In genomic region chr4:113383111-113383785, GRCh38 we compare ENCODE assay signal across 12 cellular contexts.
A peak's percentile ranks its signal among the peaks of the same experiment; 100 is the strongest.
DNase-seq lines count a peak whose midpoint lies in the region; ATAC-seq and TF ChIP-seq lines count a peak whose summit lies in the region.
"Had no signal": no experiment of that assay in that cellular context is flagged by ENCODE, and none has a peak within 500 bp of the region (broad histone marks: within the 10 kb centered on the region; RNA-seq: fewer than 3 reads in every experiment).

No MANE protein-coding gene starts in this region.

- ATAC-seq in upper lobe of right lung (no peak), GM18870 (IDR thresholded peaks at IDR 0.05; ENCODE audit: unreplicated experiment) (no peak), HG02623 (IDR thresholded peaks at IDR 0.05; ENCODE audit: unreplicated experiment) (no peak), HG03025 (IDR thresholded peaks at IDR 0.05; ENCODE audit: low FRiP score, unreplicated experiment) (no peak)

- H3K36me3 ChIP-seq in upper lobe of right lung (no peaks in the 10 kb centered on the region), Karpas-422 (ENCODE audit: insufficient read depth, low read length) (no peaks in the 10 kb centered on the region)

- H3K27me3 ChIP-seq in upper lobe of right lung: no peaks in the 10 kb centered on the region
- H3K27me3 ChIP-seq in Karpas-422 (ENCODE audit: low read length): no peaks in the 10 kb centered on the region

- H3K79me2 ChIP-seq in Karpas-422 (ENCODE audit: low read length): no peaks in the 10 kb centered on the region

- TF ChIP-seq CTCF in cardiac fibroblast (IDR thresholded peaks at IDR 0.05; ENCODE audit: low read depth, low read length) (no peak), upper lobe of right lung (IDR thresholded peaks at IDR 0.05) (no peak)

- no peaks in the 10 kb centered on the region for H3K9me2 ChIP-seq in Karpas-422 (replicated peaks; ENCODE audit: insufficient read depth, low read length)

- no peak overlapping the region for H2AFZ ChIP-seq in Karpas-422 (ENCODE audit: low read length)

- H3K9me3 ChIP-seq in upper lobe of right lung (no peaks in the 10 kb centered on the region), Karpas-422 (ENCODE audit: low read length) (no peaks in the 10 kb centered on the region)

- H3K9ac ChIP-seq in Karpas-422 (ENCODE audit: low read length): no peak overlapping the region

- H4K20me1 ChIP-seq in Karpas-422 (ENCODE audit: insufficient read depth, low read depth, low read length): no peaks in the 10 kb centered on the region

- peak overlapping the region; percentile 4 for H3K27ac ChIP-seq in upper lobe of right lung
- no peak overlapping the region for H3K27ac ChIP-seq in Karpas-422 (ENCODE audit: low read length)

- intact Hi-C loops in upper lobe of right lung (cut with DNase I): no loop called here

- DNase-seq in HS-27A (ENCODE audit: low read depth): peak; percentile 56
- DNase-seq in cardiac fibroblast (ENCODE audit: low read depth in 2 of 2): peak; percentile 95 to 96
- peak; percentile 15 for DNase-seq in hepatic stellate cell (ENCODE audit: low spot score)
- no peak for DNase-seq in upper lobe of right lung
- DNase-seq in Karpas-422: no peak
- DNase-seq: activated CD4-positive, alpha-beta T cell treated with anti-CD3 and anti-CD28 coated beads for 48 hours; activated naive CD4-positive, alpha-beta T cell treated with anti-CD3 and anti-CD28 coated beads for 36 hours; DND-41; NCI-H2171 treated with DMSO at 0.1 percent for 48 hours had no signal

- H3K4me2 ChIP-seq in Karpas-422 (ENCODE audit: low read depth, low read length, poor library complexity, severe bottlenecking): no peak overlapping the region

- H3K4me1 ChIP-seq in upper lobe of right lung (peaks cover 18% of the 10 kb centered on the region), Karpas-422 (ENCODE audit: low read length) (no peaks in the 10 kb centered on the region)

- H3K4me3 ChIP-seq in cardiac fibroblast (replicated peaks in 1 of 2; ENCODE audit: low read depth in 2 of 2, low read length in 2 of 2): no peak overlapping the region
- no peak overlapping the region for H3K4me3 ChIP-seq in upper lobe of right lung
- no peak overlapping the region for H3K4me3 ChIP-seq in Karpas-422 (ENCODE audit: low read length)

Comparison
In these comparisons a context has a peak if more than half of its experiments do, and no peak if none do; other contexts are left out.
1. DNase-seq: peak in HS-27A (single experiment), cardiac fibroblast (2 of 2) and hepatic stellate cell (single experiment); none in upper lobe of right lung (single experiment) and Karpas-422 (single experiment).